In genomic region chr11:116211166-116211565, GRCh38 we compare ENCODE assay signal across 26 cellular contexts.
"Had no signal": no experiment of that assay in that cellular context is flagged by ENCODE, and none has a peak within 500 bp of the region (broad histone marks: within the 10 kb centered on the region; RNA-seq: fewer than 3 reads in every experiment).

No MANE protein-coding gene starts in this region.

- H3K4me3 Mint-ChIP-seq: effector memory CD8-positive, alpha-beta T cell; naive B cell; natural killer cell treated with Interleukin-12 subunit alpha and Interleukin-12 subunit beta and Interleukin-15 and Interleukin-18, amount 100 ng/mL, for 72 hours; stimulated activated naive B cell treated with anti-CD40 and anti-IgM and Interleukin-4, amounts not matched to agents 10 μg/mL and 1 μg/mL and 100 μg/mL, for 72 hours; stimulated activated naive CD8-positive, alpha-beta T cell treated with anti-CD3 and anti-CD28 coated beads, Interleukin-15, Interleukin-2, amounts not matched to agents 100 ng/mL and 50 ng/mL, for 24 hours had no signal

- H3K27me3 Mint-ChIP-seq: stimulated activated naive B cell treated with anti-CD40 and anti-IgM and Interleukin-4, amounts not matched to agents 10 μg/mL and 1 μg/mL and 100 μg/mL, for 72 hours had no signal

- H3K36me3 Mint-ChIP-seq: naive B cell; natural killer cell treated with Interleukin-12 subunit alpha and Interleukin-12 subunit beta and Interleukin-15 and Interleukin-18, amount 100 ng/mL, for 72 hours; stimulated activated naive B cell treated with anti-CD40 and anti-IgM and Interleukin-4, amounts not matched to agents 10 μg/mL and 1 μg/mL and 100 μg/mL, for 72 hours had no signal

- H3K4me1 Mint-ChIP-seq: naive B cell; stimulated activated naive B cell treated with anti-CD40 and anti-IgM and Interleukin-4, amounts not matched to agents 10 μg/mL and 1 μg/mL and 100 μg/mL, for 72 hours had no signal

- H3K9me3 ChIP-seq: esophagus squamous epithelium, heart right ventricle, lower lobe of right lung, psoas muscle, right lobe of liver, thoracic aorta, tibial nerve, upper lobe of right lung, uterus had no signal

- DNase-seq: cortex of kidney; effector memory CD8-positive, alpha-beta T cell; erythroblast; esophagus squamous epithelium; foreskin melanocyte; glutamatergic neuron; heart right ventricle; hippocampal formation; left cardiac atrium; left ventricle myocardium superior; lower lobe of right lung; naive B cell; nucleus accumbens; psoas muscle; retina; right lobe of liver; small intestine; stimulated activated CD4-positive, alpha-beta T cell treated with anti-CD3 and anti-CD28 coated beads, Interleukin-15, amount 100 ng/mL, for 24 hours; stimulated activated CD4-positive, alpha-beta T cell treated with anti-CD3 and anti-CD28 coated beads, Interleukin-2, amount 100 ng/mL, for 48 hours; stimulated activated naive B cell treated with anti-CD40 and anti-IgM and Interleukin-4, amounts not matched to agents 10 μg/mL and 1 μg/mL and 100 μg/mL, for 72 hours; upper lobe of right lung; uterus had no signal

- H3K27me3 ChIP-seq: right lobe of liver, tibial nerve, upper lobe of right lung, uterus had no signal

- H3K4me3 ChIP-seq: esophagus squamous epithelium, heart right ventricle, lower lobe of right lung, psoas muscle, right lobe of liver, thoracic aorta, tibial nerve, upper lobe of right lung, uterus had no signal

- ATAC-seq: effector memory CD8-positive, alpha-beta T cell; heart right ventricle; left cardiac atrium; left ventricle myocardium superior; lower lobe of right lung; natural killer cell treated with Interleukin-12 subunit alpha and Interleukin-12 subunit beta and Interleukin-15 and Interleukin-18, amount 100 ng/mL, for 72 hours; psoas muscle; right lobe of liver; stimulated activated naive B cell treated with anti-CD40 and anti-IgM and Interleukin-4, amounts not matched to agents 10 μg/mL and 1 μg/mL and 100 μg/mL, for 72 hours; upper lobe of right lung had no signal

- H3K27ac Mint-ChIP-seq: effector memory CD8-positive, alpha-beta T cell; naive B cell; natural killer cell treated with Interleukin-12 subunit alpha and Interleukin-12 subunit beta and Interleukin-15 and Interleukin-18, amount 100 ng/mL, for 72 hours; stimulated activated naive B cell treated with anti-CD40 and anti-IgM and Interleukin-4, amounts not matched to agents 10 μg/mL and 1 μg/mL and 100 μg/mL, for 72 hours; stimulated activated naive CD8-positive, alpha-beta T cell treated with anti-CD3 and anti-CD28 coated beads, Interleukin-15, Interleukin-2, amounts not matched to agents 100 ng/mL and 50 ng/mL, for 24 hours had no signal

- H3K36me3 ChIP-seq: esophagus squamous epithelium, heart right ventricle, lower lobe of right lung, right lobe of liver, thoracic aorta, tibial nerve, upper lobe of right lung, uterus had no signal

- H3K4me1 ChIP-seq: esophagus squamous epithelium, heart right ventricle, lower lobe of right lung, psoas muscle, right lobe of liver, tibial nerve, upper lobe of right lung, uterus had no signal

- H3K9me3 Mint-ChIP-seq: effector memory CD8-positive, alpha-beta T cell; natural killer cell treated with Interleukin-12 subunit alpha and Interleukin-12 subunit beta and Interleukin-15 and Interleukin-18, amount 100 ng/mL, for 72 hours; stimulated activated naive B cell treated with anti-CD40 and anti-IgM and Interleukin-4, amounts not matched to agents 10 μg/mL and 1 μg/mL and 100 μg/mL, for 72 hours; stimulated activated naive CD8-positive, alpha-beta T cell treated with anti-CD3 and anti-CD28 coated beads, Interleukin-15, Interleukin-2, amounts not matched to agents 100 ng/mL and 50 ng/mL, for 24 hours had no signal

- H3K27ac ChIP-seq: esophagus squamous epithelium, heart right ventricle, lower lobe of right lung, psoas muscle, right lobe of liver, thoracic aorta, tibial nerve, upper lobe of right lung, uterus had no signal
